In the genomic region with DNA sequence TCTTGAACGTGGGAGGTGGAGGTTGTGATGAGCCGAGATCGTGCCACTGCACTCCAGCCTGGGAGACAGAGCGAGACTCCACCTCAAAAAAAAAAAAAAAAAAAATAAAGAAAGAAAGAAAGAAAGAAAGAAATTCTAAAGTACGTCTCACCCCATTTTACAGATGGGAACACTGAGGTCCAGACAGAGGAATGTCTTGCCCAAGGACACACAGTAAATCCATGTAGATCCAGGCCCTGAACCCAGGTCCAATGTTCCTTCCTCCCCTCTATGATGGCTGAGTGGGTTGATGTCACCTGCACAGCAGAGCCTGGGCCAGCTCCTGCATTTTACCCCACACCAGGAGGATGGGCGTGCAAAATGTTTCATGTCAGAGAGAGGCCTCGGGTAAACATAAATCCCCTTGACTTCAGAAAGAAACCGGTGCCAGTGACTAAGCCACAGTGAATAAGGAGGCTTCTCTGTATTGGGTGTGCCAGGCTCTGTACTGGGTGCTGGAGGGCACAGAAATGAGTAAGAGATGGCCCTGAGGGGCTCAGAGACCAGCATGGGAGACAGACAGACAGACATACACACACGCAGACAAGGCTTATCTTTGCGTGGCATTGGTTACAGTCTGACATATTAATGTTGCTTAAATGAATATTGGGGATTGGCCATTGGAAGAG, we compare ENCODE assay signal across 16 cellular contexts.
"Had no signal": no experiment of that assay in that cellular context is flagged by ENCODE, and none has a peak within 500 bp of the region (broad histone marks: within the 10 kb centered on the region; RNA-seq: fewer than 3 reads in every experiment).

No MANE protein-coding gene starts in this region.

- DNase-seq: activated gamma-delta T cell; activated naive CD8-positive, alpha-beta T cell treated with anti-CD3 and anti-CD28 coated beads for 36 hours; body of pancreas; caudate nucleus; left lung; naive thymus-derived CD4-positive, alpha-beta T cell; sigmoid colon; spleen; stimulated activated CD4-positive, alpha-beta T cell treated with anti-CD3 and anti-CD28 coated beads, Interleukin-4, amount 100 ng/mL, for 4 hours; T-cell; T-helper 9 cell; testis had no signal

- ATAC-seq: activated CD4-positive, CD25-positive, alpha-beta regulatory T cell treated with anti-CD3 and anti-CD28 coated beads, Interleukin-2, amount 50 U/mL, for 24 hours; body of pancreas; left lung; naive thymus-derived CD4-positive, alpha-beta T cell; stimulated activated memory B cell treated with anti-CD40 and anti-IgM and Interleukin-4, amounts not matched to agents 10 μg/mL and 1 μg/mL and 100 μg/mL, for 72 hours; T-cell had no signal

- H3K36me3 ChIP-seq: left lung, sigmoid colon had no signal

- H3K4me1 ChIP-seq: body of pancreas, left lung, parathyroid adenoma, spleen had no signal

- H3K4me3 ChIP-seq: body of pancreas, left lung, sigmoid colon, spleen, testis had no signal

- H2AFZ ChIP-seq: parathyroid adenoma had no signal

- H3K79me2 ChIP-seq: parathyroid adenoma had no signal

- H3K27ac Mint-ChIP-seq: activated naive CD8-positive, alpha-beta T cell treated with anti-CD3 and anti-CD28 coated beads for 36 hours; memory B cell; naive thymus-derived CD4-positive, alpha-beta T cell; stimulated activated memory B cell treated with anti-CD40 and anti-IgM and Interleukin-4, amounts not matched to agents 10 μg/mL and 1 μg/mL and 100 μg/mL, for 72 hours; T-cell had no signal

- H3K4me3 Mint-ChIP-seq: activated naive CD8-positive, alpha-beta T cell treated with anti-CD3 and anti-CD28 coated beads for 36 hours; memory B cell; stimulated activated memory B cell treated with anti-CD40 and anti-IgM and Interleukin-4, amounts not matched to agents 10 μg/mL and 1 μg/mL and 100 μg/mL, for 72 hours; T-cell had no signal

- H3K9me3 ChIP-seq: body of pancreas, testis had no signal

- H3K4me1 Mint-ChIP-seq: stimulated activated memory B cell treated with anti-CD40 and anti-IgM and Interleukin-4, amounts not matched to agents 10 μg/mL and 1 μg/mL and 100 μg/mL, for 72 hours had no signal

- H3K27me3 Mint-ChIP-seq: activated naive CD8-positive, alpha-beta T cell treated with anti-CD3 and anti-CD28 coated beads for 36 hours; memory B cell; naive thymus-derived CD4-positive, alpha-beta T cell; stimulated activated memory B cell treated with anti-CD40 and anti-IgM and Interleukin-4, amounts not matched to agents 10 μg/mL and 1 μg/mL and 100 μg/mL, for 72 hours; T-cell had no signal

- H3K27me3 ChIP-seq: body of pancreas, left lung, sigmoid colon, spleen, testis had no signal

- H3K27ac ChIP-seq: body of pancreas, left lung, parathyroid adenoma, sigmoid colon, spleen, testis had no signal
